19 cellular contexts compared by ENCODE assay signal in genomic region chr3:12893247-12893646, GRCh38. TPM values are rescaled to one million over a fixed set of nuclear protein-coding genes. Genes with fewer than 3 reads are reported as not detected.
DNase-seq lines count a peak whose midpoint lies in the region; ATAC-seq, FAIRE-seq and TF ChIP-seq lines count a peak whose summit lies in the region.
"Had no signal": no experiment of that assay in that cellular context is flagged by ENCODE, and none has a peak within 500 bp of the region (broad histone marks: within the 10 kb centered on the region; RNA-seq: fewer than 3 reads in every experiment).

No MANE protein-coding gene starts in this region.

- H3K27ac Mint-ChIP-seq in T-helper 2 cell treated with Interferon-gamma antibody and Interleukin-4, amounts not matched to agents 5 μg/mL and 100 μg/mL, for 36 hours, result peak overlapping the region; percentile 9
- H3K27ac Mint-ChIP-seq in IgD-negative memory B cell, result peak overlapping the region in 2 of 3 donors; percentile 90 to 96
- peak overlapping the region in 4 of 9 donors; percentile 21 to 85 (median 72) for H3K27ac Mint-ChIP-seq in naive thymus-derived CD4-positive, alpha-beta T cell

- no peaks in the 10 kb centered on the region for H4K20me1 ChIP-seq in GM12878 (ENCODE audit: control insufficient read depth, insufficient read depth)

- no peaks in the 10 kb centered on the region for H3K9me3 ChIP-seq in GM12878 (replicated peaks; ENCODE audit: control insufficient read depth, insufficient read depth, low read length)
- H3K9me3 ChIP-seq in naive thymus-derived CD4-positive, alpha-beta T cell (ENCODE audit: control insufficient read depth in 2 of 3, low read length in 3 of 3), result no peaks in the 10 kb centered on the region
- H3K9me3 ChIP-seq: BLaER1 treated with 17β-estradiol and CSF1 and Interleukin-3, amounts not matched to agents 10 nM and 100 nM; MG63; Peyer's patch had no signal

- DNase-seq in T-helper 2 cell treated with Interferon-gamma antibody and Interleukin-4, amounts not matched to agents 5 μg/mL and 100 μg/mL, for 36 hours (ENCODE audit: low spot score), result no peak
- DNase-seq in T-helper 2 cell (no peak), GM12878 (ENCODE audit: low read depth, low spot score) (no peak), kidney glomerular epithelial cell (lab: John Stamatoyannopoulos, UW) (peak; percentile 2), NCI-H146 (lab: John Stamatoyannopoulos, UW) (no peak), middle frontal gyrus (ENCODE audit: extremely low spot score, low spot score) (no peak)
- no peak for DNase-seq in naive thymus-derived CD4-positive, alpha-beta T cell
- DNase-seq: GOT3, MG63, NCI-H1105, NCI-H187, NCI-H446 treated with DMSO at 0.1 percent for 48 hours, NCI-H748 treated with DMSO at 0.1 percent for 48 hours, Peyer's patch, SHP77 treated with DMSO at 0.1 percent for 48 hours had no signal

- POLR2A ChIA-PET in GM12878 (lab: Charles Lee), result no interaction called here
- POLR2A ChIA-PET in naive thymus-derived CD4-positive, alpha-beta T cell (lab: Charles Lee), result no interaction called here

- no peak for ATAC-seq in GM12878
- no peak for ATAC-seq in naive thymus-derived CD4-positive, alpha-beta T cell

- CTCF ChIA-PET in GM12878 (lab: Yijun Ruan, JAX), result interaction anchor here (0.5 to 14.3 kb wide), 5 partner anchors 19 to 354 kb away, joined by 3 to 271 read pairs (median 4); no protein-coding TSS in a partner anchor
- CTCF ChIA-PET in naive thymus-derived CD4-positive, alpha-beta T cell (lab: Charles Lee), result interaction anchor here (0.6 kb wide), 1 partner anchor 112 kb away, joined by 3 read pairs; no protein-coding TSS in a partner anchor

- H3K36me3 ChIP-seq in GM12878 (ENCODE audit: control insufficient read depth in 2 of 2, insufficient read depth in 2 of 2, low read length in 1 of 2), result no peaks in the 10 kb centered on the region; a peak in 1 of 4 replicates
- H3K36me3 ChIP-seq in naive thymus-derived CD4-positive, alpha-beta T cell (ENCODE audit: control insufficient read depth in 2 of 3, insufficient read depth in 3 of 3, low read length in 3 of 3), result no peaks in the 10 kb centered on the region
- H3K36me3 ChIP-seq: MG63, Peyer's patch had no signal

- H3K36me3 Mint-ChIP-seq in T-helper 2 cell treated with Interferon-gamma antibody and Interleukin-4, amounts not matched to agents 5 μg/mL and 100 μg/mL, for 36 hours (ENCODE audit: low read depth), result peaks cover 2% of the 10 kb centered on the region
- no peaks in the 10 kb centered on the region for H3K36me3 Mint-ChIP-seq in IgD-negative memory B cell
- H3K36me3 Mint-ChIP-seq in naive thymus-derived CD4-positive, alpha-beta T cell, result no peaks in the 10 kb centered on the region

- no peaks in the 10 kb centered on the region for H3K9me3 Mint-ChIP-seq in T-helper 2 cell treated with Interferon-gamma antibody and Interleukin-4, amounts not matched to agents 5 μg/mL and 100 μg/mL, for 36 hours
- no peaks in the 10 kb centered on the region for H3K9me3 Mint-ChIP-seq in IgD-negative memory B cell
- H3K9me3 Mint-ChIP-seq in naive thymus-derived CD4-positive, alpha-beta T cell, result peaks cover 0 to 5% (median 0%) of the 10 kb centered on the region in 11 donors

- H3K9ac ChIP-seq in GM12878 (ENCODE audit: control insufficient read depth, insufficient read depth, low read length), result no peak overlapping the region
- H3K9ac ChIP-seq: BLaER1 treated with 17β-estradiol and CSF1 and Interleukin-3, amounts not matched to agents 10 nM and 100 nM; KMS-11 had no signal

- BruUV-seq in GM12878 (replicated peaks; lab: Mats Ljungman, UMichigan), result no TSS peak

- in situ Hi-C loops in GM12878 (cut with MboI), result no loop called here

- no peak overlapping the region for H3K4me3 ChIP-seq in GM12878
- H3K4me3 ChIP-seq in naive thymus-derived CD4-positive, alpha-beta T cell (ENCODE audit: low read length), result no peak overlapping the region
- H3K4me3 ChIP-seq: BLaER1 treated with 17β-estradiol and CSF1 and Interleukin-3, amounts not matched to agents 10 nM and 100 nM; MG63; Peyer's patch had no signal

- no peaks in the 10 kb centered on the region for H3K27me3 ChIP-seq in GM12878 (replicated peaks in 1 of 2; ENCODE audit: control insufficient read depth in 2 of 2, insufficient read depth in 2 of 2, low read length in 1 of 2)
- no peaks in the 10 kb centered on the region for H3K27me3 ChIP-seq in naive thymus-derived CD4-positive, alpha-beta T cell (ENCODE audit: control insufficient read depth in 2 of 2, insufficient read depth in 2 of 2, low read length in 2 of 2)
- H3K27me3 ChIP-seq: MG63, Peyer's patch had no signal

- TF ChIP-seq POLR2A in GM12878 (IDR thresholded peaks at IDR 0.05; ENCODE audit: low read depth, low read length), result no peak

- no peak overlapping the region for H3K27ac ChIP-seq in GM12878 (ENCODE audit: control insufficient read depth, insufficient read depth)
- no peak overlapping the region for H3K27ac ChIP-seq in naive thymus-derived CD4-positive, alpha-beta T cell (ENCODE audit: low read depth, low read length)
- H3K27ac ChIP-seq: 22Rv1; BLaER1 treated with 17β-estradiol and CSF1 and Interleukin-3, amounts not matched to agents 10 nM and 100 nM; KMS-11; Peyer's patch had no signal

- H3K79me2 ChIP-seq in GM12878 (ENCODE audit: control insufficient read depth, insufficient read depth, low read length), result no peaks in the 10 kb centered on the region

- H3K4me3 Mint-ChIP-seq in T-helper 2 cell treated with Interferon-gamma antibody and Interleukin-4, amounts not matched to agents 5 μg/mL and 100 μg/mL, for 36 hours, result no peak overlapping the region
- H3K4me3 Mint-ChIP-seq in IgD-negative memory B cell, result no peak overlapping the region
- no peak overlapping the region for H3K4me3 Mint-ChIP-seq in naive thymus-derived CD4-positive, alpha-beta T cell

- SMC1A ChIA-PET in GM12878 (lab: Charles Lee; ENCODE audit: uncharacterized antibody, unreplicated experiment), result interaction anchor here (0.6 kb wide), 1 partner anchor 67 kb away, joined by 3 read pairs; no protein-coding TSS in a partner anchor

- no peak for TF ChIP-seq RAD21 in GM12878 (IDR thresholded peaks at IDR 0.05; ENCODE audit: insufficient read depth, low read depth, low read length)

- RAD21 ChIA-PET in GM12878 (lab: Charles Lee; ENCODE audit: unreplicated experiment), result interaction anchor here (0.6 to 4.8 kb wide), 2 partner anchors 25 to 81 kb away, joined by 3 to 19 read pairs; no protein-coding TSS in a partner anchor

- no peak for TF ChIP-seq EP300 in GM12878 (IDR thresholded peaks at IDR 0.05; ENCODE audit: borderline replicate concordance in 1 of 2, control insufficient read depth in 1 of 2, low read depth in 2 of 2, low read length in 2 of 2)

- no peak overlapping the region for H2AFZ ChIP-seq in GM12878 (ENCODE audit: control insufficient read depth, low read depth, low read length)

- no peak for TF ChIP-seq CTCF in GM12878 (IDR thresholded peaks at IDR 0.05 in 2 of 3, conservative IDR thresholded peaks at IDR 0.05 in 1 of 3; ENCODE audit: control insufficient read depth in 2 of 3, extremely low read depth in 1 of 3, insufficient read depth in 1 of 3, low read depth in 3 of 3, low read length in 3 of 3)

- H3K27me3 Mint-ChIP-seq in T-helper 2 cell treated with Interferon-gamma antibody and Interleukin-4, amounts not matched to agents 5 μg/mL and 100 μg/mL, for 36 hours (ENCODE audit: low read depth), result peaks cover 28% of the 10 kb centered on the region
- H3K27me3 Mint-ChIP-seq in IgD-negative memory B cell, result peaks cover 8% of the 10 kb centered on the region
- H3K27me3 Mint-ChIP-seq in naive thymus-derived CD4-positive, alpha-beta T cell, result peaks cover 0 to 29% (median 7%) of the 10 kb centered on the region in 5 donors

- 75% methylated on average over 2 of the region's 2 CpGs for WGBS in GM12878 (ENCODE audit: insufficient coverage, insufficient replicate concordance, low lambda C conversion rate, missing lambda C conversion rate)

- peaks cover 18% of the 10 kb centered on the region for H3K4me1 ChIP-seq in GM12878 (ENCODE audit: control insufficient read depth, insufficient read depth, low read length)
- H3K4me1 ChIP-seq in naive thymus-derived CD4-positive, alpha-beta T cell (ENCODE audit: control insufficient read depth in 2 of 2, insufficient read depth in 2 of 2, low read length in 2 of 2), result peaks cover 0 to 7% of the 10 kb centered on the region in 2 donors

- peak; percentile 23 for FAIRE-seq in GM12878 (lab: Jason Lieb, UNC)

- peaks cover 6% of the 10 kb centered on the region for H3K4me1 Mint-ChIP-seq in T-helper 2 cell treated with Interferon-gamma antibody and Interleukin-4, amounts not matched to agents 5 μg/mL and 100 μg/mL, for 36 hours (ENCODE audit: low read depth)
- peaks cover 16 to 20% (median 19%) of the 10 kb centered on the region in 3 donors for H3K4me1 Mint-ChIP-seq in IgD-negative memory B cell
- peaks cover 6 to 12% (median 12%) of the 10 kb centered on the region in 7 donors for H3K4me1 Mint-ChIP-seq in naive thymus-derived CD4-positive, alpha-beta T cell

- intact Hi-C loops in GM12878 (cut with micrococcal nuclease; ENCODE audit: unreplicated experiment), result loop anchor here (2.0 kb wide), 1 partner anchor 70 kb away; no protein-coding TSS in a partner anchor
- intact Hi-C loops in naive thymus-derived CD4-positive, alpha-beta T cell (cut with micrococcal nuclease), result loop anchor here in 1 of 2 donors (5.0 kb wide), 1 partner anchor 171 kb away; no protein-coding TSS in a partner anchor

- no peak overlapping the region for H3K4me2 ChIP-seq in GM12878 (ENCODE audit: control insufficient read depth, insufficient read depth)
- H3K4me2 ChIP-seq: BLaER1 treated with 17β-estradiol and CSF1 and Interleukin-3, amounts not matched to agents 10 nM and 100 nM; KMS-11 had no signal

RNA-seq across cellular contexts. Expression of gene RPL32, which starts 51.9 kb away (rescaled TPM):
- polyA plus RNA-seq in IgD-negative memory B cell (3,703 TPM), GM12878 (2011; rRNA removed) (3,443 and 3,447 TPM in 2 replicates), GM12878 (2014; fragmentation: Illumina TruSeq; extraction: Trizol) (5,147 and 5,597 TPM in 2 replicates), GM12878 (2014; fragmentation: Nextera tagmentation; extraction: Ambion mirVana) (1,000 to 10,000 TPM; 3,252 to 3,662 TPM), GM12878 (2014; rRNA removed) (4,075 and 4,194 TPM in 2 replicates), GM12878 (2016; fragmentation: Nextera tagmentation; extraction: Ambion mirVana) (1,000 to 10,000 TPM; 1,533 to 1,667 TPM)
- total RNA-seq in GM12878 (2013; cell fraction: nucleolus; rRNA removed), result 220 and 242 TPM in 2 replicates
- total RNA-seq in GM12878 (2014; rRNA removed) (2,707 and 2,818 TPM in 2 replicates), GM12878 (2014; rRNA removed; fragmentation: Illumina TruSeq; extraction: Trizol) (3,926 and 3,952 TPM in 2 replicates), GM12878 (2021) (2,298 and 2,376 TPM in 2 replicates)
- polyA plus RNA-seq in GM12878 (2011; ENCODE audit: low read depth), result 3,831 TPM
- 2,094 and 3,074 TPM in 2 replicates for polyA plus RNA-seq in GM12878 (2011; cell fraction: cytosol; rRNA removed)
- 755 and 1,231 TPM in 2 replicates for polyA plus RNA-seq in GM12878 (2011; cell fraction: nucleus; rRNA removed)
- polyA plus RNA-seq in GM12878 (2012), result 5,378 and 5,555 TPM in 2 replicates
- 1,701 and 1,707 TPM in 2 replicates for polyA minus RNA-seq in GM12878 (2011; rRNA and poly(A)+ RNA removed)
- polyA minus RNA-seq in GM12878 (2011; cell fraction: cytosol; rRNA and poly(A)+ RNA removed), result 779 and 848 TPM in 2 replicates
- 190 and 283 TPM in 2 replicates for polyA minus RNA-seq in GM12878 (2011; cell fraction: nucleus; rRNA and poly(A)+ RNA removed)
- total RNA-seq in naive thymus-derived CD4-positive, alpha-beta T cell, result 1,000 to 10,000 TPM; 1,890 to 4,471 (median 4,246) TPM
- polyA plus RNA-seq in naive thymus-derived CD4-positive, alpha-beta T cell, result 1,000 to 10,000 TPM; 4,172 to 4,415 TPM
